In genomic region chr14:32507029-32507984, GRCh38 we compare ENCODE assay signal across 8 cellular contexts.
DNase-seq lines count a peak whose midpoint lies in the region; ATAC-seq and TF ChIP-seq lines count a peak whose summit lies in the region.

No MANE protein-coding gene starts in this region.

- H3K4me3 ChIP-seq in A673 (ENCODE audit: low read depth, low read length, poor library complexity, severe bottlenecking) (no peak overlapping the region), HAP-1 (no peak overlapping the region)

- H3K9me3 ChIP-seq in A673 (ENCODE audit: low read depth, low read length, poor library complexity, severe bottlenecking): no peaks in the 10 kb centered on the region
- no peaks in the 10 kb centered on the region for H3K9me3 ChIP-seq in HAP-1

- DNase-seq in A673 (ENCODE audit: low spot score) (peak; percentile 53), HPDE6-E6E7 (ENCODE audit: extremely low spot score) (peak; percentile 68), MCF 10A (ENCODE audit: unreplicated experiment) (peak; percentile 87), kidney glomerular epithelial cell (lab: John Stamatoyannopoulos, UW) (peak; percentile 22), HAP-1 (ENCODE audit: low spot score in 2 of 2) (no peak)

- ATAC-seq in HG03175 (IDR thresholded peaks at IDR 0.05; ENCODE audit: unreplicated experiment): no peak
- no peak for ATAC-seq in HG02623 (IDR thresholded peaks at IDR 0.05; ENCODE audit: unreplicated experiment)
- no peak for ATAC-seq in GM19351 (IDR thresholded peaks at IDR 0.05; ENCODE audit: unreplicated experiment)

- H3K27ac Mint-ChIP-seq in MCF 10A (ENCODE audit: low read depth, unreplicated experiment): peak overlapping the region; percentile 91

- POLR2A ChIA-PET in A673 (lab: Charles Lee; ENCODE audit: low non-redundant PET): interaction anchor here (0.6 kb wide), 1 partner anchor 44 kb away, joined by 3 read pairs; no protein-coding TSS in a partner anchor
- POLR2A ChIA-PET in MCF 10A (lab: Yijun Ruan, JAX): interaction anchor here (0.6 to 7.8 kb wide), 15 partner anchors 10 to 495 kb away, joined by 3 to 170 read pairs (median 6); no protein-coding TSS in a partner anchor

- TF ChIP-seq CTCF in A673 (conservative IDR thresholded peaks at IDR 0.05; ENCODE audit: low read depth, low read length): no peak
- TF ChIP-seq CTCF in MCF 10A (IDR thresholded peaks at IDR 0.05; ENCODE audit: unreplicated experiment): no peak

- in situ Hi-C loops in HAP-1 (cut with MboI; ENCODE audit: low sequenced_read_pairs): no loop called here

- H3K27me3 ChIP-seq in A673 (replicated peaks; ENCODE audit: insufficient read depth, low read depth, low read length, poor library complexity) (no peaks in the 10 kb centered on the region), HAP-1 (ENCODE audit: low read depth) (no peaks in the 10 kb centered on the region)

- CTCF ChIA-PET in A673 (lab: Charles Lee) (no interaction called here), MCF 10A (lab: Yijun Ruan, JAX) (interaction anchor here (0.6 to 8.2 kb wide), 2 partner anchors 35 to 1981 kb away, joined by 3 to 87 read pairs; no protein-coding TSS in a partner anchor)

- H3K36me3 ChIP-seq in A673 (ENCODE audit: insufficient read depth, low read length, poor library complexity, severe bottlenecking) (no peaks in the 10 kb centered on the region), HAP-1 (replicated peaks) (no peaks in the 10 kb centered on the region)

- H3K27ac ChIP-seq in A673 (ENCODE audit: low read depth, low read length, poor library complexity, severe bottlenecking): peak overlapping the region; percentile 72

- no peaks in the 10 kb centered on the region for H3K27me3 Mint-ChIP-seq in MCF 10A (ENCODE audit: insufficient read depth, unreplicated experiment)

- no peaks in the 10 kb centered on the region for H3K36me3 Mint-ChIP-seq in MCF 10A (ENCODE audit: insufficient read depth, unreplicated experiment)

- BruUV-seq in A673 (replicated peaks; lab: Mats Ljungman, UMichigan) (no TSS peak), MCF 10A (replicated peaks; lab: Mats Ljungman, UMichigan) (TSS peak; percentile 73)

- intact Hi-C loops in A673 (cut with micrococcal nuclease; ENCODE audit: unreplicated experiment) (no loop called here), MCF 10A (cut with micrococcal nuclease) (loop anchor here (1.0 kb wide), 1 partner anchor 34 kb away; no protein-coding TSS in a partner anchor)

- peaks cover 33% of the 10 kb centered on the region for H3K4me1 Mint-ChIP-seq in MCF 10A (ENCODE audit: insufficient read depth, unreplicated experiment)

- no peaks in the 10 kb centered on the region for H3K9me3 Mint-ChIP-seq in MCF 10A (ENCODE audit: unreplicated experiment)

- H3K4me1 ChIP-seq in A673 (ENCODE audit: insufficient read depth, low read length, poor library complexity, severe bottlenecking) (peaks cover 17% of the 10 kb centered on the region), HAP-1 (no peaks in the 10 kb centered on the region)

- peak overlapping the region; percentile 15 for H3K4me3 Mint-ChIP-seq in MCF 10A (ENCODE audit: unreplicated experiment)

Comparison
In these comparisons a context has a peak if more than half of its experiments do, and no peak if none do; other contexts are left out.
1. DNase-seq: peak in A673 (single experiment), HPDE6-E6E7 (single experiment), MCF 10A (single experiment) and kidney glomerular epithelial cell (single experiment); none in HAP-1 (0 of 2).